Comparison of ENCODE assay signal across 20 cellular contexts in genomic region chr16:2934450-2934849, GRCh38. TPM values are rescaled to one million over a fixed set of nuclear protein-coding genes. Genes with fewer than 3 reads are reported as not detected.
A peak's percentile ranks its signal among the peaks of the same experiment; 100 is the strongest.
DNase-seq lines count a peak whose midpoint lies in the region; ATAC-seq and TF ChIP-seq lines count a peak whose summit lies in the region.
"Had no signal": no experiment of that assay in that cellular context is flagged by ENCODE, and none has a peak within 500 bp of the region (broad histone marks: within the 10 kb centered on the region; RNA-seq: fewer than 3 reads in every experiment).

No MANE protein-coding gene starts in this region.

- H3K27me3 ChIP-seq in IMR-90 (ENCODE audit: control insufficient read depth, insufficient read depth, low read length), result no peaks in the 10 kb centered on the region
- no peaks in the 10 kb centered on the region for H3K27me3 ChIP-seq in hepatocyte
- H3K27me3 ChIP-seq: SJSA1 had no signal

- no peak overlapping the region for H2BK5ac ChIP-seq in IMR-90 (ENCODE audit: low read depth, low read length, poor library complexity, severe bottlenecking)

- no peak overlapping the region for H3K56ac ChIP-seq in IMR-90 (ENCODE audit: extremely low read depth, insufficient read depth, low read length)

- BruUV-seq in IMR-90 (replicated peaks; lab: Mats Ljungman, UMichigan), result TSS peak; percentile 54

- intact Hi-C loops in IMR-90 (cut with micrococcal nuclease), result no loop called here

- H3K4me3 ChIP-seq in IMR-90 (ENCODE audit: insufficient read depth, low read depth, low read length) (no peak overlapping the region), hepatocyte (no peak overlapping the region)
- H3K4me3 ChIP-seq: SJSA1 had no signal

- H3K27ac Mint-ChIP-seq in activated naive CD4-positive, alpha-beta T cell treated with anti-CD3 and anti-CD28 coated beads, Interleukin-2, amount 50 U/mL, for 72 hours, result peak overlapping the region; percentile 7 to 53
- no peak overlapping the region for H3K27ac Mint-ChIP-seq in activated naive CD4-positive, alpha-beta T cell treated with anti-CD3 and anti-CD28 coated beads, Interleukin-2, amount 10 ng/mL, durations not matched to agents 7 days and 5 days

- no peak for TF ChIP-seq RAD21 in IMR-90 (IDR thresholded peaks at IDR 0.05; ENCODE audit: low read length)

- no peak overlapping the region for H3K4ac ChIP-seq in IMR-90 (ENCODE audit: low read depth, low read length)

- H3K23ac ChIP-seq in IMR-90 (ENCODE audit: low read depth, low read length), result no peak overlapping the region

- CTCF ChIA-PET in activated naive CD4-positive, alpha-beta T cell treated with anti-CD3 and anti-CD28 coated beads, Interleukin-2, amount 10 ng/mL, durations not matched to agents 7 days and 5 days (lab: Charles Lee), result interaction anchor here (1.3 kb wide), 1 partner anchor 22 kb away, joined by 3 read pairs; no protein-coding TSS in a partner anchor
- CTCF ChIA-PET in IMR-90 (lab: Yijun Ruan, JAX), result no interaction called here

- 92% methylated on average over 13 of the region's 15 CpGs; no CpG with 5 or more reads in 1 of the 2 experiments for WGBS in IMR-90 (ENCODE audit: extremely low coverage in 2 of 2, insufficient read length in 1 of 2), 2 experiments
- WGBS in hepatocyte (ENCODE audit: low lambda C conversion rate, missing lambda C conversion rate), result 91% methylated on average over 15 of the region's 15 CpGs

- no peak overlapping the region for H3K4me3 Mint-ChIP-seq in activated naive CD4-positive, alpha-beta T cell treated with anti-CD3 and anti-CD28 coated beads, Interleukin-2, amount 10 ng/mL, durations not matched to agents 7 days and 5 days

- H4K91ac ChIP-seq in IMR-90 (ENCODE audit: insufficient read depth, low read depth, low read length), result no peak overlapping the region

- no peak overlapping the region for H4K8ac ChIP-seq in IMR-90 (ENCODE audit: low read depth in 2 of 2, low read length in 2 of 2)

- no peaks in the 10 kb centered on the region for H3K36me3 Mint-ChIP-seq in activated naive CD4-positive, alpha-beta T cell treated with anti-CD3 and anti-CD28 coated beads, Interleukin-2, amount 50 U/mL, for 72 hours
- peaks cover 10% of the 10 kb centered on the region for H3K36me3 Mint-ChIP-seq in activated naive CD4-positive, alpha-beta T cell treated with anti-CD3 and anti-CD28 coated beads, Interleukin-2, amount 10 ng/mL, durations not matched to agents 7 days and 5 days

- no peak overlapping the region for H3K14ac ChIP-seq in IMR-90 (replicated peaks; ENCODE audit: low read depth, low read length)

- H4K5ac ChIP-seq in IMR-90 (ENCODE audit: low read depth, low read length), result no peak overlapping the region

- H4K20me1 ChIP-seq in IMR-90 (ENCODE audit: insufficient read depth, low read length) (no peaks in the 10 kb centered on the region), hepatocyte (ENCODE audit: insufficient read depth, poor library complexity, severe bottlenecking) (no peaks in the 10 kb centered on the region)

- H3K18ac ChIP-seq in IMR-90 (ENCODE audit: low read depth, low read length), result no peak overlapping the region

- H2AK9ac ChIP-seq in IMR-90 (replicated peaks; ENCODE audit: low read depth, low read length, poor library complexity), result no peak overlapping the region

- no peak for TF ChIP-seq POLR2A in IMR-90 (IDR thresholded peaks at IDR 0.05; ENCODE audit: low read depth, low read length)

- no peak overlapping the region for H2BK20ac ChIP-seq in IMR-90 (ENCODE audit: low read depth, low read length)

- POLR2A ChIA-PET in IMR-90 (lab: Charles Lee; ENCODE audit: unreplicated experiment), result no interaction called here

- no peak for TF ChIP-seq CTCF in IMR-90 (conservative IDR thresholded peaks at IDR 0.05; ENCODE audit: low read depth, low read length)
- no peak for TF ChIP-seq CTCF in hepatocyte (IDR thresholded peaks at IDR 0.05; ENCODE audit: poor library complexity)

- H3K9me3 ChIP-seq in IMR-90 (ENCODE audit: control insufficient read depth, insufficient read depth, low read length), result no peaks in the 10 kb centered on the region
- H3K9me3 ChIP-seq in hepatocyte (ENCODE audit: low read depth), result no peaks in the 10 kb centered on the region
- H3K9me3 ChIP-seq: SJSA1 had no signal

- H2AFZ ChIP-seq in IMR-90 (replicated peaks; ENCODE audit: low read length, poor library complexity) (no peak overlapping the region), hepatocyte (no peak overlapping the region)

- H3K27ac ChIP-seq in IMR-90 (ENCODE audit: insufficient read depth, low read length) (no peak overlapping the region), hepatocyte (no peak overlapping the region)
- H3K27ac ChIP-seq: SJSA1 had no signal

- no peak overlapping the region for H2BK120ac ChIP-seq in IMR-90 (ENCODE audit: low read depth, low read length)

- ATAC-seq in activated naive CD4-positive, alpha-beta T cell treated with anti-CD3 and anti-CD28 coated beads, Interleukin-2, amount 50 U/mL, for 72 hours, result no peak
- ATAC-seq in IMR-90 (ENCODE audit: low read depth), result no peak
- no peak for ATAC-seq in left lobe of liver
- ATAC-seq: Right ventricle myocardium inferior had no signal

- no peaks in the 10 kb centered on the region for H3K9me3 Mint-ChIP-seq in activated naive CD4-positive, alpha-beta T cell treated with anti-CD3 and anti-CD28 coated beads, Interleukin-2, amount 50 U/mL, for 72 hours
- no peaks in the 10 kb centered on the region for H3K9me3 Mint-ChIP-seq in activated naive CD4-positive, alpha-beta T cell treated with anti-CD3 and anti-CD28 coated beads, Interleukin-2, amount 10 ng/mL, durations not matched to agents 7 days and 5 days

- H3K36me3 ChIP-seq in IMR-90 (ENCODE audit: control insufficient read depth, insufficient read depth, low read length) (peaks cover 65% of the 10 kb centered on the region), hepatocyte (replicated peaks; ENCODE audit: insufficient read depth, low read depth) (no peaks in the 10 kb centered on the region)

- no peaks in the 10 kb centered on the region for H3K27me3 Mint-ChIP-seq in activated naive CD4-positive, alpha-beta T cell treated with anti-CD3 and anti-CD28 coated beads, Interleukin-2, amount 10 ng/mL, durations not matched to agents 7 days and 5 days

- no peaks in the 10 kb centered on the region for H3K4me1 ChIP-seq in IMR-90 (ENCODE audit: control insufficient read depth, insufficient read depth, low read length)
- H3K4me1 ChIP-seq in hepatocyte (ENCODE audit: insufficient read depth), result no peaks in the 10 kb centered on the region
- H3K4me1 ChIP-seq: SJSA1 had no signal

- DNase-seq in activated naive CD4-positive, alpha-beta T cell treated with anti-CD3 and anti-CD28 coated beads, Interleukin-2, amount 50 U/mL, for 72 hours (ENCODE audit: low spot score in 2 of 2), result no peak
- no peak for DNase-seq in activated naive CD4-positive, alpha-beta T cell treated with anti-CD3 and anti-CD28 coated beads, Interleukin-2, amount 10 ng/mL, durations not matched to agents 7 days and 5 days
- DNase-seq in IMR-90, result no peak
- DNase-seq in SK-MEL-5 (ENCODE audit: low read depth, low spot score), result peak; percentile 70
- DNase-seq in glomerular visceral epithelial cell (ENCODE audit: extremely low spot score), result no peak
- no peak for DNase-seq in left lobe of liver (ENCODE audit: low spot score)
- DNase-seq in hepatocyte (ENCODE audit: low spot score), result no peak
- DNase-seq in DMS79 (lab: John Stamatoyannopoulos, UW), result no peak
- DNase-seq: AML-193; KG1; NCI-H1105 treated with DMSO at 0.1 percent for 48 hours; NCI-H2029 treated with DMSO at 0.1 percent for 48 hours; NCI-H345; NCI-H524; NCI-H774; NK-92 treated with Interleukin-12 subunit alpha and Interleukin-12 subunit beta, amount 100 ng/mL, for 24 hours had no signal

- in situ Hi-C loops in IMR-90 (cut with MboI; ENCODE audit: low sequenced_read_pairs), result no loop called here
- in situ Hi-C loops in SK-MEL-5 (cut with HindIII; ENCODE audit: low pct_unique_long_range_greater_than_20kb, low sequenced_read_pairs), result no loop called here

- H3K4me2 ChIP-seq in IMR-90 (ENCODE audit: low read depth, low read length) (no peak overlapping the region), hepatocyte (no peak overlapping the region)

- H2AK5ac ChIP-seq in IMR-90 (ENCODE audit: low read depth, low read length), result no peak overlapping the region

- no peak overlapping the region for H2BK15ac ChIP-seq in IMR-90 (ENCODE audit: low read depth, low read length)

- H3K79me2 ChIP-seq in hepatocyte, result no peaks in the 10 kb centered on the region

- peaks cover 7% of the 10 kb centered on the region for H3K4me1 Mint-ChIP-seq in activated naive CD4-positive, alpha-beta T cell treated with anti-CD3 and anti-CD28 coated beads, Interleukin-2, amount 10 ng/mL, durations not matched to agents 7 days and 5 days
- H3K4me1 Mint-ChIP-seq: CD14-positive monocyte had no signal

- H3K9me1 ChIP-seq in IMR-90 (ENCODE audit: insufficient read depth, low read length), result no peaks in the 10 kb centered on the region

- H3K9ac ChIP-seq in IMR-90 (ENCODE audit: low read depth, low read length), result no peak overlapping the region

- no peaks in the 10 kb centered on the region for H3K9me2 ChIP-seq in hepatocyte (replicated peaks; ENCODE audit: insufficient read depth)

- peaks cover 0 to 4% of the 10 kb centered on the region in 2 experiments; a peak in 2 of 4 replicates for H3K79me1 ChIP-seq in IMR-90 (ENCODE audit: low read depth in 1 of 2, low read length in 2 of 2)

- dilution Hi-C loops in IMR-90 (cut with HindIII; ENCODE audit: low sequenced_read_pairs, unreplicated experiment), result no loop called here

RNA-seq across cellular contexts. Expression of gene FLYWCH1, which starts 22.7 kb away (rescaled TPM):
- 10 to 100 TPM; 28.8 to 55.4 TPM for total RNA-seq in activated naive CD4-positive, alpha-beta T cell treated with anti-CD3 and anti-CD28 coated beads, Interleukin-2, amount 50 U/mL, for 72 hours
- total RNA-seq in IMR-90 (2012; rRNA removed), result 14.3 and 16.1 TPM in 2 replicates
- 25.2 and 32.3 TPM in 2 replicates for polyA plus RNA-seq in IMR-90 (2012; rRNA removed)
- 38.1 and 39.5 TPM in 2 replicates for polyA plus RNA-seq in IMR-90 (2012; cell fraction: cytosol; rRNA removed)
- 68.9 and 113 TPM in 2 replicates for polyA plus RNA-seq in IMR-90 (2012; cell fraction: nucleus; rRNA removed; ENCODE audit: low replicate concordance)
- total RNA-seq in SK-MEL-5 (2014; rRNA removed; shearing (Covaris generic)), result 19.3 and 25.8 TPM in 2 replicates
- 31.1 and 34.1 TPM in 2 replicates for polyA plus RNA-seq in SK-MEL-5 (2015; cell fraction: cytosol; rRNA removed)
- polyA plus RNA-seq in SK-MEL-5 (2015; cell fraction: nucleus; rRNA removed), result 87.6 and 88.5 TPM in 2 replicates
- total RNA-seq in left lobe of liver, result 18.8 TPM
- total RNA-seq in hepatocyte, result 11.7 and 14.6 TPM in 2 replicates
- polyA plus RNA-seq in hepatocyte, result 16.9 and 17.1 TPM in 2 replicates

RNA-seq across cellular contexts. Expression of gene KREMEN2, which starts 29.6 kb away (rescaled TPM):
- total RNA-seq in activated naive CD4-positive, alpha-beta T cell treated with anti-CD3 and anti-CD28 coated beads, Interleukin-2, amount 50 U/mL, for 72 hours, result not detected
- total RNA-seq in IMR-90 (2012; rRNA removed) (not detected in 2 replicates), left lobe of liver (not detected), hepatocyte (0.52 and 3.6 TPM in 2 replicates)
- polyA plus RNA-seq in IMR-90 (2012; rRNA removed) (0.03 and 0.11 TPM in 2 replicates), hepatocyte (4.9 and 5.8 TPM in 2 replicates)
- polyA plus RNA-seq in IMR-90 (2012; cell fraction: cytosol; rRNA removed), result 0.09 and 0.18 TPM in 2 replicates
- 0.03 and 0.30 TPM in 2 replicates for polyA plus RNA-seq in IMR-90 (2012; cell fraction: nucleus; rRNA removed; ENCODE audit: low replicate concordance)
- total RNA-seq in SK-MEL-5 (2014; rRNA removed; shearing (Covaris generic)), result 3.7 and 4.5 TPM in 2 replicates
- polyA plus RNA-seq in SK-MEL-5 (2015; cell fraction: cytosol; rRNA removed), result 2.5 and 3.2 TPM in 2 replicates
- 9.8 and 10.8 TPM in 2 replicates for polyA plus RNA-seq in SK-MEL-5 (2015; cell fraction: nucleus; rRNA removed)
- total RNA-seq: Right ventricle myocardium inferior; SJSA1; T-helper 1 cell treated with Interleukin-12 subunit alpha and Interleukin-12 subunit beta and Interleukin-4 antibody, amounts not matched to agents 30 ng/mL and 1 ng/mL, for 36 hours had no signal
- polyA plus RNA-seq: CD14-positive monocyte had no signal

RNA-seq across cellular contexts. Expression of gene PAQR4, which starts 34.7 kb away (rescaled TPM):
- 10 to 100 TPM; 24.0 to 31.6 TPM for total RNA-seq in activated naive CD4-positive, alpha-beta T cell treated with anti-CD3 and anti-CD28 coated beads, Interleukin-2, amount 50 U/mL, for 72 hours
- total RNA-seq in IMR-90 (2012; rRNA removed) (2.2 TPM in 2 replicates), left lobe of liver (1.5 TPM), hepatocyte (2.8 and 4.5 TPM in 2 replicates)
- polyA plus RNA-seq in IMR-90 (2012; rRNA removed) (10.0 and 10.1 TPM in 2 replicates), hepatocyte (3.7 and 8.3 TPM in 2 replicates)
- polyA plus RNA-seq in IMR-90 (2012; cell fraction: cytosol; rRNA removed), result 8.9 and 10.0 TPM in 2 replicates
- 7.4 and 19.4 TPM in 2 replicates for polyA plus RNA-seq in IMR-90 (2012; cell fraction: nucleus; rRNA removed; ENCODE audit: low replicate concordance)
- 24.5 and 30.3 TPM in 2 replicates for total RNA-seq in SK-MEL-5 (2014; rRNA removed; shearing (Covaris generic))
- polyA plus RNA-seq in SK-MEL-5 (2015; cell fraction: cytosol; rRNA removed), result 49.8 and 56.9 TPM in 2 replicates
- polyA plus RNA-seq in SK-MEL-5 (2015; cell fraction: nucleus; rRNA removed), result 76.1 and 88.0 TPM in 2 replicates

RNA-seq across cellular contexts. Expression of gene PKMYT1, which starts 45.8 kb away (rescaled TPM):
- 100 to 1,000 TPM; 125 to 193 TPM for total RNA-seq in activated naive CD4-positive, alpha-beta T cell treated with anti-CD3 and anti-CD28 coated beads, Interleukin-2, amount 50 U/mL, for 72 hours
- total RNA-seq in IMR-90 (2012; rRNA removed), result 1.8 and 2.8 TPM in 2 replicates
- 14.9 and 18.7 TPM in 2 replicates for polyA plus RNA-seq in IMR-90 (2012; rRNA removed)
- polyA plus RNA-seq in IMR-90 (2012; cell fraction: cytosol; rRNA removed), result 17.0 and 20.3 TPM in 2 replicates
- polyA plus RNA-seq in IMR-90 (2012; cell fraction: nucleus; rRNA removed; ENCODE audit: low replicate concordance), result 21.6 and 96.5 TPM in 2 replicates
- 12.5 and 13.8 TPM in 2 replicates for total RNA-seq in SK-MEL-5 (2014; rRNA removed; shearing (Covaris generic))
- polyA plus RNA-seq in SK-MEL-5 (2015; cell fraction: cytosol; rRNA removed), result 61.0 and 75.3 TPM in 2 replicates
- polyA plus RNA-seq in SK-MEL-5 (2015; cell fraction: nucleus; rRNA removed), result 99.2 and 159 TPM in 2 replicates
- 0.98 TPM for total RNA-seq in left lobe of liver
- 5.5 and 7.7 TPM in 2 replicates for total RNA-seq in hepatocyte
- polyA plus RNA-seq in hepatocyte, result 17.1 and 21.0 TPM in 2 replicates

RNA-seq across cellular contexts. Expression of gene FLYWCH2, which starts 51.4 kb away (rescaled TPM):
- 10 to 100 TPM in 1 of 2 donors, 1 to 10 TPM in 1; 9.4 to 17.4 TPM for total RNA-seq in activated naive CD4-positive, alpha-beta T cell treated with anti-CD3 and anti-CD28 coated beads, Interleukin-2, amount 50 U/mL, for 72 hours
- total RNA-seq in IMR-90 (2012; rRNA removed), result 42.3 and 48.9 TPM in 2 replicates
- 66.3 and 77.2 TPM in 2 replicates for polyA plus RNA-seq in IMR-90 (2012; rRNA removed)
- 131 and 168 TPM in 2 replicates for polyA plus RNA-seq in IMR-90 (2012; cell fraction: cytosol; rRNA removed)
- polyA plus RNA-seq in IMR-90 (2012; cell fraction: nucleus; rRNA removed; ENCODE audit: low replicate concordance), result 22.4 and 65.5 TPM in 2 replicates
- 30.3 and 31.8 TPM in 2 replicates for total RNA-seq in SK-MEL-5 (2014; rRNA removed; shearing (Covaris generic))
- 64.1 and 71.9 TPM in 2 replicates for polyA plus RNA-seq in SK-MEL-5 (2015; cell fraction: cytosol; rRNA removed)
- polyA plus RNA-seq in SK-MEL-5 (2015; cell fraction: nucleus; rRNA removed), result 4.5 and 9.3 TPM in 2 replicates
- total RNA-seq in left lobe of liver, result 5.9 TPM
- total RNA-seq in hepatocyte, result 31.6 and 45.1 TPM in 2 replicates
- polyA plus RNA-seq in hepatocyte, result 33.1 and 40.0 TPM in 2 replicates
